In genomic region chr5:9105851-9106250, GRCh38 we compare ENCODE assay signal across 17 cellular contexts.
"Had no signal": no experiment of that assay in that cellular context is flagged by ENCODE, and none has a peak within 500 bp of the region (broad histone marks: within the 10 kb centered on the region; RNA-seq: fewer than 3 reads in every experiment).

No MANE protein-coding gene starts in this region.

- H3K27ac Mint-ChIP-seq: activated CD4-positive, alpha-beta T cell treated with anti-CD3 and anti-CD28 coated beads, Interleukin-2, amount 10 ng/mL, durations not matched to agents 24 days and 14 days; activated CD8-positive, alpha-beta T cell treated with anti-CD3 and anti-CD28 coated beads, Interleukin-2, amount 10 ng/mL, durations not matched to agents 7 days and 5 days; activated naive CD4-positive, alpha-beta T cell treated with anti-CD3 and anti-CD28 coated beads, Interleukin-2, amount 50 U/mL, for 72 hours; nephron progenitor cell; stimulated activated naive CD8-positive, alpha-beta T cell treated with anti-CD3 and anti-CD28 coated beads, Interleukin-15, amount 100 ng/mL, for 72 hours; WTC11 had no signal

- H3K27me3 ChIP-seq: cardiac muscle cell, spleen, upper lobe of right lung had no signal

- ATAC-seq: activated CD8-positive, alpha-beta T cell treated with anti-CD3 and anti-CD28 coated beads, Interleukin-2, amount 10 ng/mL, durations not matched to agents 7 days and 5 days; activated naive CD4-positive, alpha-beta T cell treated with anti-CD3 and anti-CD28 coated beads, Interleukin-2, amount 50 U/mL, for 72 hours; esophagus mucosa; sciatic nerve; stimulated activated naive CD8-positive, alpha-beta T cell treated with anti-CD3 and anti-CD28 coated beads, Interleukin-15, amount 100 ng/mL, for 72 hours; WTC11 had no signal

- H3K4me3 ChIP-seq: cardiac muscle cell, spleen, upper lobe of right lung had no signal

- H3K27ac ChIP-seq: cardiac muscle cell, spleen, upper lobe of right lung had no signal

- H3K36me3 Mint-ChIP-seq: activated naive CD4-positive, alpha-beta T cell treated with anti-CD3 and anti-CD28 coated beads, Interleukin-2, amount 50 U/mL, for 72 hours; WTC11 had no signal

- H3K4me1 Mint-ChIP-seq: activated CD4-positive, alpha-beta T cell treated with anti-CD3 and anti-CD28 coated beads, Interleukin-2, amount 10 ng/mL, durations not matched to agents 24 days and 14 days; nephron progenitor cell; stimulated activated naive CD8-positive, alpha-beta T cell treated with anti-CD3 and anti-CD28 coated beads, Interleukin-15, amount 100 ng/mL, for 72 hours; WTC11 had no signal

- H3K9me3 Mint-ChIP-seq: activated CD4-positive, alpha-beta T cell treated with anti-CD3 and anti-CD28 coated beads, Interleukin-2, amount 10 ng/mL, durations not matched to agents 24 days and 14 days; nephron progenitor cell; stimulated activated naive CD8-positive, alpha-beta T cell treated with anti-CD3 and anti-CD28 coated beads, Interleukin-15, amount 100 ng/mL, for 72 hours; WTC11 had no signal

- H3K9me3 ChIP-seq: spleen, upper lobe of right lung had no signal

- DNase-seq: activated CD4-positive, alpha-beta T cell treated with anti-CD3 and anti-CD28 coated beads, Interleukin-2, amount 10 ng/mL, durations not matched to agents 24 days and 14 days; activated CD8-positive, alpha-beta memory T cell treated with anti-CD3 and anti-CD28 coated beads, Interleukin-2, amount 50 U/mL, for 4 hours; activated CD8-positive, alpha-beta T cell treated with anti-CD3 and anti-CD28 coated beads, Interleukin-2, amount 10 ng/mL, durations not matched to agents 7 days and 5 days; activated gamma-delta T cell; activated T-cell treated with anti-CD3 and anti-CD28 coated beads, Interleukin-2, amount 50 U/mL, for 48 hours; foreskin fibroblast; head of caudate nucleus; nephron progenitor cell; spleen; stimulated activated naive CD8-positive, alpha-beta T cell treated with anti-CD3 and anti-CD28 coated beads, Interleukin-15, amount 100 ng/mL, for 72 hours; T-helper 2 cell; upper lobe of right lung had no signal

- H3K4me3 Mint-ChIP-seq: activated CD4-positive, alpha-beta T cell treated with anti-CD3 and anti-CD28 coated beads, Interleukin-2, amount 10 ng/mL, durations not matched to agents 24 days and 14 days; activated CD8-positive, alpha-beta T cell treated with anti-CD3 and anti-CD28 coated beads, Interleukin-2, amount 10 ng/mL, durations not matched to agents 7 days and 5 days; nephron progenitor cell; stimulated activated naive CD8-positive, alpha-beta T cell treated with anti-CD3 and anti-CD28 coated beads, Interleukin-15, amount 100 ng/mL, for 72 hours; WTC11 had no signal

- H3K36me3 ChIP-seq: spleen, upper lobe of right lung had no signal

- H3K27me3 Mint-ChIP-seq: activated CD4-positive, alpha-beta T cell treated with anti-CD3 and anti-CD28 coated beads, Interleukin-2, amount 10 ng/mL, durations not matched to agents 24 days and 14 days; stimulated activated naive CD8-positive, alpha-beta T cell treated with anti-CD3 and anti-CD28 coated beads, Interleukin-15, amount 100 ng/mL, for 72 hours had no signal

- H3K4me1 ChIP-seq: spleen, upper lobe of right lung had no signal
